20 cellular contexts compared by ENCODE assay signal in the genomic region with DNA sequence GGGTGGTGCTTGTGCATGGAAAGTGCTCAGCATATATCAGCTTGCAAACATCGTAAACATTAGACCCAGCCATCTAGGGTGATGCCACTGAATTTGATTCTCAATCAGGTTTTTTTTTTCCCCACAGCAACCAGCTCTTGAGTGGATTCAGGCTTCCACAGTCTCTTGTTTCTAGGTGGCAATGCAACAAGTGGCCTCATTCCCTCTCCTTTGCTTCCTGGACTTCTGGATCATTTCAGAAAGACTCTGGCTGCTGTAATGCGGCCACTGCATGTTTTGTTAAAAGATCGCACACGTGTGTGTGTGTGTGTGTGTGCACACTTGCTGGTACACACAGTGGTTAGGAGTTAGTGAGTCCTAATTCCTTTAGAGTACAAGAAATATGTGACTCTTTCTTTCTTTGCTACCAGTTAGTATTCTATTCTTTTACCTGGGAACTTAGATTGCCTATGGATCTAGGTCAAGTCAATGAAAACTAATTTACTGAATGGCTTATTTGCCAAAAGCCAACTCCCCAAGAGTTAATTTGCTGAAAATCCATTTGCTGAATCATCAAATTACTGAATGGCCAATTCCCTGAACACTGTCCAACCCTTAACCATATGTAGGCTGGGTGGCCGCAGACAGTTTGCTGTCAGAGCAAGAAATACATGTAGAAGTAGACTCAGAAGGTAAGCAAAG.
"Had no signal": no experiment of that assay in that cellular context is flagged by ENCODE, and none has a peak within 500 bp of the region (broad histone marks: within the 10 kb centered on the region; RNA-seq: fewer than 3 reads in every experiment).

No MANE protein-coding gene starts in this region.

- FAIRE-seq: HTR-8/SVneo had no signal

- DNase-seq: Kasumi-1; MM.1S; NCI-H1092 treated with DMSO at 0.1 percent for 48 hours; NCI-H1436; NCI-H187; NCI-H2029; NCI-H2081 treated with DMSO at 0.1 percent for 48 hours; NCI-H2227 treated with DMSO at 0.1 percent for 48 hours; NCI-H526 treated with DMSO at 0.1 percent for 48 hours; NCI-H748 treated with DMSO at 0.1 percent for 48 hours; NK-92 treated with Interleukin-12 subunit alpha and Interleukin-12 subunit beta, amount 100 ng/mL, for 24 hours; PC-3; Peyer's patch; SHP77 treated with DMSO at 0.1 percent for 48 hours; SJCRH30 had no signal

- H3K4me3 ChIP-seq: Peyer's patch, SJCRH30 had no signal

- H3K27me3 ChIP-seq: Peyer's patch, SJCRH30 had no signal

- H3K4me2 ChIP-seq: KMS-11 had no signal

- H3K9me3 ChIP-seq: Peyer's patch, SJCRH30 had no signal

- H3K4me1 ChIP-seq: Peyer's patch, SJCRH30 had no signal

- ATAC-seq: PC-3, Right ventricle myocardium inferior, SK-N-SH treated with all-trans-retinoic acid at 6 μM for 48 hours had no signal

- H3K36me3 ChIP-seq: Peyer's patch, SJCRH30 had no signal

- H3K27ac ChIP-seq: HL-60, KMS-11, Peyer's patch, SJCRH30 had no signal
